9 cellular contexts compared by ENCODE assay signal in genomic region chr11:119356349-119357031, GRCh38. TPM values are rescaled to one million over a fixed set of nuclear protein-coding genes. Genes with fewer than 3 reads are reported as not detected.
DNase-seq lines count a peak whose midpoint lies in the region.
"Had no signal": no experiment of that assay in that cellular context is flagged by ENCODE, and none has a peak within 500 bp of the region (broad histone marks: within the 10 kb centered on the region; RNA-seq: fewer than 3 reads in every experiment).

No MANE protein-coding gene starts in this region.

- 2% methylated on average over 54 of the region's 54 CpGs for WGBS in ectodermal cell, 2 experiments

- H3K27ac ChIP-seq in ectodermal cell (ENCODE audit: insufficient read depth, low read depth, low read length, poor library complexity, severe bottlenecking) = no peak overlapping the region

- peak overlapping the region; percentile 38 for H3K4me3 ChIP-seq in ectodermal cell (ENCODE audit: insufficient read depth, low read depth, low read length)

- H3K4me1 ChIP-seq in ectodermal cell (ENCODE audit: control insufficient read depth, insufficient read depth, low read length) = peaks cover 20% of the 10 kb centered on the region

- in situ Hi-C loops in Caki2 (cut with HindIII; ENCODE audit: low pct_unique_long_range_greater_than_20kb, low sequenced_read_pairs) = no loop called here

- no peaks in the 10 kb centered on the region for H3K9me3 ChIP-seq in ectodermal cell (ENCODE audit: control insufficient read depth, low read length)

- H3K27me3 ChIP-seq in ectodermal cell (ENCODE audit: control insufficient read depth, insufficient read depth, low read length, poor library complexity, severe bottlenecking) = peaks cover 5% of the 10 kb centered on the region

- DNase-seq in Caki2 (ENCODE audit: low read depth) (peak; percentile 62), HCEC 1CT (peak; percentile 73), NCI-H2171 (lab: John Stamatoyannopoulos, UW) (peak; percentile 63), lung microvascular endothelial cell (ENCODE audit: low read depth in 2 of 2) (peak; percentile 74 to 87), NCI-H146 (lab: John Stamatoyannopoulos, UW) (no peak)
- DNase-seq in activated CD8-positive, alpha-beta memory T cell treated with anti-CD3 and anti-CD28 coated beads for 1 hour (ENCODE audit: extremely low read depth in 1 of 2, low read depth in 1 of 2) = peak; percentile 35 to 54
- peak; percentile 41 for DNase-seq in stimulated activated CD8-positive, alpha-beta memory T cell treated with anti-CD3 and anti-CD28 coated beads, Interleukin-12 subunit alpha, Interleukin-12 subunit beta, amount 100 ng/mL, for 4 hours (ENCODE audit: low read depth)

- peaks cover 5% of the 10 kb centered on the region for H3K36me3 ChIP-seq in ectodermal cell (ENCODE audit: control insufficient read depth, insufficient read depth, low read length)

RNA-seq across cellular contexts. Expression of gene MFRP, which starts 10.0 kb away (rescaled TPM):
- total RNA-seq in Caki2 (2014; rRNA removed; shearing (Covaris generic); ENCODE audit: low replicate concordance) = not detected in 2 replicates
- not detected for polyA plus RNA-seq in ectodermal cell (2013, experiment 1 of 4)
- 0.05 TPM for polyA plus RNA-seq in ectodermal cell (2013, experiment 2 of 4)
- not detected for polyA plus RNA-seq in ectodermal cell (2013, experiment 3 of 4)
- polyA plus RNA-seq in ectodermal cell (2013, experiment 4 of 4) = not detected
- total RNA-seq in lung microvascular endothelial cell = under 0.01 TPM in 1 of 2 replicates, not detected in the other
- total RNA-seq: activated CD8-positive, alpha-beta memory T cell treated with anti-CD3 and anti-CD28 coated beads for 36 hours had no signal

RNA-seq across cellular contexts. Expression of gene C1QTNF5, which starts 15.8 kb away (rescaled TPM):
- not detected in 2 replicates for total RNA-seq in Caki2 (2014; rRNA removed; shearing (Covaris generic); ENCODE audit: low replicate concordance)
- polyA plus RNA-seq in ectodermal cell (2013, experiment 1 of 4) = 3.1 TPM
- polyA plus RNA-seq in ectodermal cell (2013, experiment 2 of 4) = 3.4 TPM
- polyA plus RNA-seq in ectodermal cell (2013, experiment 3 of 4) = 4.5 TPM
- polyA plus RNA-seq in ectodermal cell (2013, experiment 4 of 4) = 6.6 TPM
- 65.6 and 93.1 TPM in 2 replicates for total RNA-seq in lung microvascular endothelial cell
- total RNA-seq: activated CD8-positive, alpha-beta memory T cell treated with anti-CD3 and anti-CD28 coated beads for 36 hours had no signal

RNA-seq across cellular contexts. Expression of gene RNF26, which starts 22.2 kb away (rescaled TPM):
- total RNA-seq in Caki2 (2014; rRNA removed; shearing (Covaris generic); ENCODE audit: low replicate concordance) = 8.0 and 13.4 TPM in 2 replicates
- polyA plus RNA-seq in ectodermal cell (2013, experiment 1 of 4) = 66.9 TPM
- 67.5 TPM for polyA plus RNA-seq in ectodermal cell (2013, experiment 2 of 4)
- polyA plus RNA-seq in ectodermal cell (2013, experiment 3 of 4) = 65.3 TPM
- polyA plus RNA-seq in ectodermal cell (2013, experiment 4 of 4) = 71.5 TPM
- 2.6 and 2.8 TPM in 2 replicates for total RNA-seq in lung microvascular endothelial cell

RNA-seq across cellular contexts. Expression of gene USP2, which starts 25.0 kb away (rescaled TPM):
- 3.7 TPM in 1 of 2 replicates, not detected in the other for total RNA-seq in Caki2 (2014; rRNA removed; shearing (Covaris generic); ENCODE audit: low replicate concordance)
- polyA plus RNA-seq in ectodermal cell (2013, experiment 1 of 4) = 6.7 TPM
- 7.9 TPM for polyA plus RNA-seq in ectodermal cell (2013, experiment 2 of 4)
- 5.2 TPM for polyA plus RNA-seq in ectodermal cell (2013, experiment 3 of 4)
- polyA plus RNA-seq in ectodermal cell (2013, experiment 4 of 4) = 4.1 TPM
- total RNA-seq in lung microvascular endothelial cell = 0.20 and 0.22 TPM in 2 replicates

RNA-seq across cellular contexts. Expression of gene MCAM, which starts 39.6 kb away (rescaled TPM):
- total RNA-seq in Caki2 (2014; rRNA removed; shearing (Covaris generic); ENCODE audit: low replicate concordance) = 0.27 TPM in 1 of 2 replicates, not detected in the other
- polyA plus RNA-seq in ectodermal cell (2013, experiment 1 of 4) = 22.8 TPM
- polyA plus RNA-seq in ectodermal cell (2013, experiment 2 of 4) = 36.1 TPM
- polyA plus RNA-seq in ectodermal cell (2013, experiment 3 of 4) = 21.1 TPM
- 23.8 TPM for polyA plus RNA-seq in ectodermal cell (2013, experiment 4 of 4)
- 48.4 and 268 TPM in 2 replicates for total RNA-seq in lung microvascular endothelial cell

Comparison
In these comparisons a context has a peak if more than half of its experiments do, and no peak if none do; other contexts are left out.
1. RNA of gene C1QTNF5, which starts 15.8 kb away (total RNA-seq): 65.6 to 93.1 TPM in lung microvascular endothelial cell; not detected in Caki2; every median in the first group is over 10 times any median in the second.